8 cellular contexts compared by ENCODE assay signal in genomic region chr19:49640113-49640898, GRCh38. TPM values are rescaled to one million over a fixed set of nuclear protein-coding genes. Genes with fewer than 3 reads are reported as not detected.
DNase-seq lines count a peak whose midpoint lies in the region; TF ChIP-seq lines count a peak whose summit lies in the region.

RRAS (minus strand) TSS chr19:49640143; CDS start chr19:49640098, 45 bp downstream.

- DNase-seq in GM04503 (ENCODE audit: low read depth) (peak; percentile 99), HFFc6 (peak; percentile 100), NB4 (ENCODE audit: low read depth) (peak; percentile 100), SK-N-MC (ENCODE audit: low read depth, low spot score) (peak; percentile 100), germinal center (ENCODE audit: low spot score) (peak; percentile 97), non-pigmented ciliary epithelial cell (ENCODE audit: low read depth) (peak; percentile 99), superior temporal gyrus (ENCODE audit: extremely low spot score) (peak; percentile 100)

- H3K4me3 ChIP-seq in NB4 (ENCODE audit: low read depth, low read length) (peak within 1 kb of the TSS; percentile 81), SK-N-MC (peak within 1 kb of the TSS; percentile 88)

- H3K27ac Mint-ChIP-seq in HFFc6 = peak within 1 kb of the TSS; percentile 100
- peak within 1 kb of the TSS; percentile 97 for H3K27ac Mint-ChIP-seq in activated naive CD4-positive, alpha-beta T cell treated with anti-CD3 and anti-CD28 coated beads, Interleukin-2, amount 50 U/mL, for 24 hours

- no peaks in the 10 kb centered on the region for H3K9me3 Mint-ChIP-seq in HFFc6
- no peaks in the 10 kb centered on the region for H3K9me3 Mint-ChIP-seq in activated naive CD4-positive, alpha-beta T cell treated with anti-CD3 and anti-CD28 coated beads, Interleukin-2, amount 50 U/mL, for 24 hours

- H3K9ac ChIP-seq in SK-N-MC (ENCODE audit: insufficient read length) = peak within 1 kb of the TSS; percentile 83

- H3K27me3 Mint-ChIP-seq in HFFc6 (ENCODE audit: insufficient read depth) = peaks cover 18% of the 10 kb centered on the region
- no peaks in the 10 kb centered on the region for H3K27me3 Mint-ChIP-seq in activated naive CD4-positive, alpha-beta T cell treated with anti-CD3 and anti-CD28 coated beads, Interleukin-2, amount 50 U/mL, for 24 hours

- peaks cover 68% of the 10 kb centered on the region for H3K4me1 Mint-ChIP-seq in HFFc6 (ENCODE audit: low read depth)
- H3K4me1 Mint-ChIP-seq in activated naive CD4-positive, alpha-beta T cell treated with anti-CD3 and anti-CD28 coated beads, Interleukin-2, amount 50 U/mL, for 24 hours = peaks cover 62% of the 10 kb centered on the region

- peak within 1 kb of the TSS; percentile 99 for H3K27ac ChIP-seq in SK-N-MC

- H3K9me3 ChIP-seq in SK-N-MC (ENCODE audit: low read depth, low read length) = no peaks in the 10 kb centered on the region

- H3K36me3 ChIP-seq in SK-N-MC (ENCODE audit: insufficient read depth, low read length) = no peaks in the 10 kb centered on the region; the same call in 1 of the 2 replicates

- no peak for TF ChIP-seq CTCF in HFFc6 (IDR thresholded peaks at IDR 0.05)
- no peak for TF ChIP-seq CTCF in NB4 (IDR thresholded peaks at IDR 0.05; ENCODE audit: low read depth, low read length)

- H3K4me3 Mint-ChIP-seq in HFFc6 = peak within 1 kb of the TSS; percentile 99
- peak within 1 kb of the TSS; percentile 97 for H3K4me3 Mint-ChIP-seq in activated naive CD4-positive, alpha-beta T cell treated with anti-CD3 and anti-CD28 coated beads, Interleukin-2, amount 50 U/mL, for 24 hours

- peak; percentile 55 for TF ChIP-seq POLR2A in NB4 (IDR thresholded peaks at IDR 0.05; ENCODE audit: extremely low read depth, insufficient read length)

- peaks cover 21% of the 10 kb centered on the region for H3K36me3 Mint-ChIP-seq in HFFc6 (ENCODE audit: low read depth)
- peaks cover 3% of the 10 kb centered on the region for H3K36me3 Mint-ChIP-seq in activated naive CD4-positive, alpha-beta T cell treated with anti-CD3 and anti-CD28 coated beads, Interleukin-2, amount 50 U/mL, for 24 hours

RNA-seq across cellular contexts. Expression of gene RRAS, which starts in this region (rescaled TPM):
- 100 to 1,000 TPM; 130 to 162 (median 133) TPM for total RNA-seq in HFFc6 (2021; fragmentation: NEBNext Ultra II Directional; extraction: Animal tissue kit (Norgen Biotek cat#: 25700))

Comparison
In these comparisons a context has a peak if more than half of its experiments do, and no peak if none do; other contexts are left out.
1. Peak in every context shown above with its lines: DNase-seq, H3K4me3 ChIP-seq and H3K27ac ChIP-seq.